ENCODE assay signal across 9 cellular contexts in genomic region chr10:103668351-103669242, GRCh38.
DNase-seq lines count a peak whose midpoint lies in the region; ATAC-seq, FAIRE-seq and TF ChIP-seq lines count a peak whose summit lies in the region.
"Had no signal": no experiment of that assay in that cellular context is flagged by ENCODE, and none has a peak within 500 bp of the region (broad histone marks: within the 10 kb centered on the region; RNA-seq: fewer than 3 reads in every experiment).

No MANE protein-coding gene starts in this region.

- intact Hi-C loops in K562 (cut with micrococcal nuclease) (loop anchor here (5.0 kb wide), 1 partner anchor 51 kb away; no protein-coding TSS in a partner anchor), lower lobe of right lung (cut with DNase I) (no loop called here), prostate gland (cut with DNase I) (no loop called here)

- H3K4me2 ChIP-seq in K562 (ENCODE audit: insufficient read depth, low read length) = peak overlapping the region; percentile 97

- no peak for TF ChIP-seq RAD21 in K562 (CRISPR knock-in tag; conservative IDR thresholded peaks at IDR 0.05 in 1 of 2, IDR thresholded peaks at IDR 0.05 in 1 of 2)

- peak; percentile 77 for FAIRE-seq in K562 (lab: Jason Lieb, UNC)
- FAIRE-seq: G401.6 had no signal

- CTCF ChIA-PET in K562 (lab: Yijun Ruan, JAX; ENCODE audit: low intra/inter-chr PET ratio) = no interaction called here

- WGBS in K562 (ENCODE audit: insufficient coverage, low coverage, missing lambda C conversion rate) = 2% methylated on average over 35 of the region's 37 CpGs
- 43% methylated on average over 37 of the region's 37 CpGs for WGBS in prostate gland

- peak; percentile 30 for DNase-seq in activated T-cell treated with anti-CD3 and anti-CD28 coated beads, Interleukin-2, amount 50 U/mL, for 1 hour
- DNase-seq in activated T-cell treated with anti-CD3 and anti-CD28 coated beads for 4 hours = no peak
- peak; percentile 71 to 77 (median 74) for DNase-seq in K562 (ENCODE audit: extremely low read depth in 1 of 4, low spot score in 3 of 4)
- DNase-seq in lower lobe of right lung = peak; percentile 74
- DNase-seq in ureter (ENCODE audit: low spot score) = peak; percentile 78
- DNase-seq in prostate gland (ENCODE audit: low spot score) = no peak
- no peak for DNase-seq in activated CD4-positive, alpha-beta T cell treated with anti-CD3 and anti-CD28 coated beads, Interleukin-2, amount 50 U/mL, for 4 hours
- DNase-seq in HK-2 (ENCODE audit: unreplicated experiment) = no peak

- POLR2A ChIA-PET in K562 (lab: Yijun Ruan, JAX) = interaction anchor here (1.1 to 1.5 kb wide), 2 partner anchors 10 to 13 kb away, joined by 4 to 5 read pairs; no protein-coding TSS in a partner anchor

- H3K4me3 ChIP-seq in K562 (peak overlapping the region; percentile 44), lower lobe of right lung (peak overlapping the region; percentile 39), prostate gland (no peak overlapping the region)

- no peaks in the 10 kb centered on the region for H4K20me1 ChIP-seq in K562 (replicated peaks; ENCODE audit: control insufficient read depth, insufficient read depth, low read length)

- H3K36me3 ChIP-seq in K562 (ENCODE audit: control insufficient read depth, insufficient read depth, low read length) (peaks cover 10% of the 10 kb centered on the region; the same call in 1 of the 3 replicates), lower lobe of right lung (no peaks in the 10 kb centered on the region), prostate gland (no peaks in the 10 kb centered on the region)

- TSS peak; percentile 35 for BruUV-seq in K562 (replicated peaks; lab: Mats Ljungman, UMichigan)

- no peaks in the 10 kb centered on the region for H3K9me1 ChIP-seq in K562 (ENCODE audit: control insufficient read depth, insufficient read depth, low read length)

- H3K27ac ChIP-seq in K562 (ENCODE audit: extremely low read depth, low read depth, low read length) (peak overlapping the region; percentile 70), lower lobe of right lung (peak overlapping the region; percentile 62), prostate gland (no peak overlapping the region)

- TF ChIP-seq EP300 in K562 (IDR thresholded peaks at IDR 0.05; ENCODE audit: low read length) = no peak; the same call in 1 of the 2 replicates

- H2AFZ ChIP-seq in K562 (ENCODE audit: low read depth, low read length) = peak overlapping the region; percentile 97

- H3K9ac ChIP-seq in K562 (ENCODE audit: insufficient read depth in 1 of 2, low read depth in 2 of 2, low read length in 2 of 2) = peak overlapping the region; percentile 64 to 93

- ATAC-seq in K562 (peak; percentile 91), lower lobe of right lung (peak; percentile 79)

- H3K79me2 ChIP-seq in K562 (ENCODE audit: control insufficient read depth, insufficient read depth, low read length) = peaks cover 36% of the 10 kb centered on the region

- TF ChIP-seq CTCF in K562 (IDR thresholded peaks at IDR 0.05 in 2 of 3, conservative IDR thresholded peaks at IDR 0.05 in 1 of 3; ENCODE audit: insufficient read depth in 2 of 3, low read depth in 1 of 3, low read length in 3 of 3) (no peak), lower lobe of right lung (IDR thresholded peaks at IDR 0.05) (no peak), prostate gland (IDR thresholded peaks at IDR 0.05) (no peak)

- TF ChIP-seq POLR2A in K562 (conservative IDR thresholded peaks at IDR 0.05) = peak; percentile 69
- TF ChIP-seq POLR2A in prostate gland (IDR thresholded peaks at IDR 0.05) = no peak

- H3K9me3 ChIP-seq in K562 (replicated peaks; ENCODE audit: control insufficient read depth, insufficient read depth, low read depth, low read length) (no peaks in the 10 kb centered on the region), lower lobe of right lung (no peaks in the 10 kb centered on the region), prostate gland (no peaks in the 10 kb centered on the region)

- no peaks in the 10 kb centered on the region for H3K27me3 ChIP-seq in K562 (ENCODE audit: control insufficient read depth in 2 of 2, insufficient read depth in 2 of 2, low read length in 2 of 2)
- no peaks in the 10 kb centered on the region for H3K27me3 ChIP-seq in lower lobe of right lung (ENCODE audit: low read depth)
- no peaks in the 10 kb centered on the region for H3K27me3 ChIP-seq in prostate gland (replicated peaks; ENCODE audit: insufficient read depth)

- in situ Hi-C loops in K562 (cut with MboI) = no loop called here

- H3K4me1 ChIP-seq in K562 (replicated peaks in 1 of 2; ENCODE audit: control insufficient read depth in 2 of 2, insufficient read depth in 2 of 2, low read length in 2 of 2) = peaks cover 14 to 36% of the 10 kb centered on the region in 2 experiments
- H3K4me1 ChIP-seq in lower lobe of right lung = peaks cover 50% of the 10 kb centered on the region
- peaks cover 3% of the 10 kb centered on the region for H3K4me1 ChIP-seq in prostate gland (replicated peaks)

TF ChIP-seq in K562, 482 proteins besides CTCF, POLR2A, EP300 and RAD21 (continues in another document):
- TF ChIP-seq CBX5 (IDR thresholded peaks at IDR 0.05; ENCODE audit: borderline replicate concordance, low read depth) = 0 out of 2 replicates have a peak, but pooled peaks have one; percentile 55
- TF ChIP-seq, protein P1, sequence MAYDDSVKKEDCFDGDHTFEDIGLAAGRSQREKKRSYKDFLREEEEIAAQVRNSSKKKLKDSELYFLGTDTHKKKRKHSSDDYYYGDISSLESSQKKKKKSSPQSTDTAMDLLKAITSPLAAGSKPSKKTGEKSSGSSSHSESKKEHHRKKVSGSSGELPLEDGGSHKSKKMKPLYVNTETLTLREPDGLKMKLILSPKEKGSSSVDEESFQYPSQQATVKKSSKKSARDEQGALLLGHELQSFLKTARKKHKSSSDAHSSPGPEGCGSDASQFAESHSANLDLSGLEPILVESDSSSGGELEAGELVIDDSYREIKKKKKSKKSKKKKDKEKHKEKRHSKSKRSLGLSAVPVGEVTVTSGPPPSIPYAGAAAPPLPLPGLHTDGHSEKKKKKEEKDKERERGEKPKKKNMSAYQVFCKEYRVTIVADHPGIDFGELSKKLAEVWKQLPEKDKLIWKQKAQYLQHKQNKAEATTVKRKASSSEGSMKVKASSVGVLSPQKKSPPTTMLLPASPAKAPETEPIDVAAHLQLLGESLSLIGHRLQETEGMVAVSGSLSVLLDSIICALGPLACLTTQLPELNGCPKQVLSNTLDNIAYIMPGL (CRISPR knock-in tag; IDR thresholded peaks at IDR 0.05) = no peak
- TF ChIP-seq CCNT2 (IDR thresholded peaks at IDR 0.05; ENCODE audit: borderline replicate concordance, extremely low read depth, insufficient read length, low read depth, low read length) = peak; percentile 33
- TF ChIP-seq C11orf30 (IDR thresholded peaks at IDR 0.05; ENCODE audit: low read depth) = no peak
- TF ChIP-seq ZFP30 (CRISPR knock-in tag; IDR thresholded peaks at IDR 0.05; ENCODE audit: borderline replicate concordance) = no peak
- no peak for TF ChIP-seq NCOA4 (IDR thresholded peaks at IDR 0.05; ENCODE audit: partially characterized antibody)
- no peak for TF ChIP-seq CBX1 (IDR thresholded peaks at IDR 0.05; ENCODE audit: low read depth)
- no peak for TF ChIP-seq THAP7 (CRISPR knock-in tag; IDR thresholded peaks at IDR 0.05)
- TF ChIP-seq POLR3G (IDR thresholded peaks at IDR 0.05; ENCODE audit: extremely low read depth, insufficient read length, insufficient replicate concordance) = no peak
- TF ChIP-seq, protein P2, sequence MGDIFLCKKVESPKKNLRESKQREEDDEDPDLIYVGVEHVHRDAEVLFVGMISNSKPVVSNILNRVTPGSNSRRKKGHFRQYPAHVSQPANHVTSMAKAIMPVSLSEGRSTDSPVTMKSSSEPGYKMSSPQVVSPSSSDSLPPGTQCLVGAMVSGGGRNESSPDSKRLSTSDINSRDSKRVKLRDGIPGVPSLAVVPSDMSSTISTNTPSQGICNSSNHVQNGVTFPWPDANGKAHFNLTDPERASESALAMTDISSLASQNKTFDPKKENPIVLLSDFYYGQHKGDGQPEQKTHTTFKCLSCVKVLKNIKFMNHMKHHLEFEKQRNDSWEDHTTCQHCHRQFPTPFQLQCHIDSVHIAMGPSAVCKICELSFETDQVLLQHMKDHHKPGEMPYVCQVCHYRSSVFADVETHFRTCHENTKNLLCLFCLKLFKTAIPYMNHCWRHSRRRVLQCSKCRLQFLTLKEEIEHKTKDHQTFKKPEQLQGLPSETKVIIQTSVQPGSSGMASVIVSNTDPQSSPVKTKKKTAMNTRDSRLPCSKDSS (IDR thresholded peaks at IDR 0.05; ENCODE audit: low read depth, partially characterized antibody) = no peak
- no peak for TF ChIP-seq HDAC6 (IDR thresholded peaks at IDR 0.05; ENCODE audit: low read depth, low read length)
- TF ChIP-seq TRIM28 (IDR thresholded peaks at IDR 0.05) = no peak
- no peak for TF ChIP-seq COPS2 (conservative IDR thresholded peaks at IDR 0.05)
- TF ChIP-seq BRD4 (IDR thresholded peaks at IDR 0.05) = no peak
- no peak for TF ChIP-seq TAF9B (IDR thresholded peaks at IDR 0.05; ENCODE audit: partially characterized antibody)
- no peak for TF ChIP-seq MYC (IDR thresholded peaks at IDR 0.05; ENCODE audit: low read depth, low read length)
- TF ChIP-seq MYC (CRISPR knock-in tag; IDR thresholded peaks at IDR 0.05; ENCODE audit: borderline replicate concordance, low read depth) = no peak
- TF ChIP-seq ARID1B (IDR thresholded peaks at IDR 0.05) = peak; percentile 53

Comparison
In these comparisons a context has a peak if more than half of its experiments do, and no peak if none do; other contexts are left out.
1. DNase-seq: peak in activated T-cell treated with anti-CD3 and anti-CD28 coated beads, Interleukin-2, amount 50 U/mL, for 1 hour (single experiment), K562 (4 of 4), lower lobe of right lung (single experiment) and ureter (single experiment); none in activated T-cell treated with anti-CD3 and anti-CD28 coated beads for 4 hours (single experiment), prostate gland (single experiment), activated CD4-positive, alpha-beta T cell treated with anti-CD3 and anti-CD28 coated beads, Interleukin-2, amount 50 U/mL, for 4 hours (0 of 2) and HK-2 (single experiment).
2. H3K27ac ChIP-seq: peak in K562 (single experiment) and lower lobe of right lung (single experiment); none in prostate gland (0 of 2).
3. H3K4me3 ChIP-seq: peak in K562 (single experiment) and lower lobe of right lung (single experiment); none in prostate gland (0 of 2).